ENCODE assay signal across 2 cellular contexts in the genomic region with DNA sequence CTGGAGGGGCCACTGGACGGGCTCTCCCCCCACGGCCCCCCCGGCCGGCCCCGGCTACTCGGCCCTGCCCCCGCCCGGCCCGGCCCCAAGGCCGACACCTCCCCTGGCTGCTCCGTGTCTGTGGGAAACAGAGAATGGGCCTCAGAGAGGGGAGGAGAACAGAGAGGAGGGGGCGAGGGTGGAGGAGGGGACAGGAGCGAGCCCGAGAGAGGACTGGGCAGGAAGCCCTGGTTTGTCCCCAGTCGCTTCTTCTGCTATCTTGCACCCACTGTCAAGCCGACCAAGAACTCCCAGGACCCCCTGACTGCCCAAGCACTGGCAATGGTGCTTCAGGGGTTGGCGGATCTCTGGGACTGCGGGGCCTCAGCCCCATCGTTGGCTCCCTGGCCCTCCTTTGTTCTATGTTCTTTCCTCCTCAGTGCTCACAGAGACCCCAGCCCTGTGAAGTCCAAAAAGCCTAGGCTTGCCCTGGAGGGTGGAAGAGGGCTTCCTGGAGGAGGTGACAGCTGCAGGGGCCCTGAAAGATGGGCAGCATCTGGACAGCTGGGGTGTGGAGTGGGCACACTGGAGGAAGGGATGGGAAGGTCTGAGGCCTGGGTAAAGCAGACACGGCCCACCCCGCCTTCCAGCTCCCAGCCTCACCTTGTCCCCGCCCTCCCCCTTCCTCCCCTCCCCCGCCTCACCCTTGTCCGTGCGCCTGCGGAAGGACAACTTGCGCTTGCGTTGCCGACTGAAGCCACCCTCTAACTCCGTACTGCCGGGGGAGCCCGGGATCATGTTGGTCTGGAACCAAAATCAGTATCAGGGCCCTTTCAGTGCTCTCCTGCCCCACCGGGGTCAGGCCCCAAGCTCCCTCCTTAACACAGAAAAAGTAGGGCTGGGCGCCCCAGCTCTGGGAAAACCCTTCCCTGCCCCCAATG.
TF ChIP-seq lines count a peak whose summit lies in the region.

No MANE protein-coding gene starts in this region.

TF ChIP-seq in GM23338, 12 proteins besides CTCF, POLR2A, EP300 and RAD21:
- TF ChIP-seq JUNB (IDR thresholded peaks at IDR 0.05; ENCODE audit: unreplicated experiment) (no peak), STAT1 (IDR thresholded peaks at IDR 0.05; ENCODE audit: unreplicated experiment) (no peak), CREB1 (CRISPR knock-in tag; IDR thresholded peaks at IDR 0.05; ENCODE audit: low read depth) (no peak), NANOG (IDR thresholded peaks at IDR 0.05; ENCODE audit: borderline replicate concordance) (no peak), ZNF114 (CRISPR knock-in tag; IDR thresholded peaks at IDR 0.05) (no peak), ZNF331 (CRISPR knock-in tag; IDR thresholded peaks at IDR 0.05; ENCODE audit: low read depth) (no peak), REST (IDR thresholded peaks at IDR 0.05; ENCODE audit: unreplicated experiment) (no peak)
- TF ChIP-seq, protein P1, sequence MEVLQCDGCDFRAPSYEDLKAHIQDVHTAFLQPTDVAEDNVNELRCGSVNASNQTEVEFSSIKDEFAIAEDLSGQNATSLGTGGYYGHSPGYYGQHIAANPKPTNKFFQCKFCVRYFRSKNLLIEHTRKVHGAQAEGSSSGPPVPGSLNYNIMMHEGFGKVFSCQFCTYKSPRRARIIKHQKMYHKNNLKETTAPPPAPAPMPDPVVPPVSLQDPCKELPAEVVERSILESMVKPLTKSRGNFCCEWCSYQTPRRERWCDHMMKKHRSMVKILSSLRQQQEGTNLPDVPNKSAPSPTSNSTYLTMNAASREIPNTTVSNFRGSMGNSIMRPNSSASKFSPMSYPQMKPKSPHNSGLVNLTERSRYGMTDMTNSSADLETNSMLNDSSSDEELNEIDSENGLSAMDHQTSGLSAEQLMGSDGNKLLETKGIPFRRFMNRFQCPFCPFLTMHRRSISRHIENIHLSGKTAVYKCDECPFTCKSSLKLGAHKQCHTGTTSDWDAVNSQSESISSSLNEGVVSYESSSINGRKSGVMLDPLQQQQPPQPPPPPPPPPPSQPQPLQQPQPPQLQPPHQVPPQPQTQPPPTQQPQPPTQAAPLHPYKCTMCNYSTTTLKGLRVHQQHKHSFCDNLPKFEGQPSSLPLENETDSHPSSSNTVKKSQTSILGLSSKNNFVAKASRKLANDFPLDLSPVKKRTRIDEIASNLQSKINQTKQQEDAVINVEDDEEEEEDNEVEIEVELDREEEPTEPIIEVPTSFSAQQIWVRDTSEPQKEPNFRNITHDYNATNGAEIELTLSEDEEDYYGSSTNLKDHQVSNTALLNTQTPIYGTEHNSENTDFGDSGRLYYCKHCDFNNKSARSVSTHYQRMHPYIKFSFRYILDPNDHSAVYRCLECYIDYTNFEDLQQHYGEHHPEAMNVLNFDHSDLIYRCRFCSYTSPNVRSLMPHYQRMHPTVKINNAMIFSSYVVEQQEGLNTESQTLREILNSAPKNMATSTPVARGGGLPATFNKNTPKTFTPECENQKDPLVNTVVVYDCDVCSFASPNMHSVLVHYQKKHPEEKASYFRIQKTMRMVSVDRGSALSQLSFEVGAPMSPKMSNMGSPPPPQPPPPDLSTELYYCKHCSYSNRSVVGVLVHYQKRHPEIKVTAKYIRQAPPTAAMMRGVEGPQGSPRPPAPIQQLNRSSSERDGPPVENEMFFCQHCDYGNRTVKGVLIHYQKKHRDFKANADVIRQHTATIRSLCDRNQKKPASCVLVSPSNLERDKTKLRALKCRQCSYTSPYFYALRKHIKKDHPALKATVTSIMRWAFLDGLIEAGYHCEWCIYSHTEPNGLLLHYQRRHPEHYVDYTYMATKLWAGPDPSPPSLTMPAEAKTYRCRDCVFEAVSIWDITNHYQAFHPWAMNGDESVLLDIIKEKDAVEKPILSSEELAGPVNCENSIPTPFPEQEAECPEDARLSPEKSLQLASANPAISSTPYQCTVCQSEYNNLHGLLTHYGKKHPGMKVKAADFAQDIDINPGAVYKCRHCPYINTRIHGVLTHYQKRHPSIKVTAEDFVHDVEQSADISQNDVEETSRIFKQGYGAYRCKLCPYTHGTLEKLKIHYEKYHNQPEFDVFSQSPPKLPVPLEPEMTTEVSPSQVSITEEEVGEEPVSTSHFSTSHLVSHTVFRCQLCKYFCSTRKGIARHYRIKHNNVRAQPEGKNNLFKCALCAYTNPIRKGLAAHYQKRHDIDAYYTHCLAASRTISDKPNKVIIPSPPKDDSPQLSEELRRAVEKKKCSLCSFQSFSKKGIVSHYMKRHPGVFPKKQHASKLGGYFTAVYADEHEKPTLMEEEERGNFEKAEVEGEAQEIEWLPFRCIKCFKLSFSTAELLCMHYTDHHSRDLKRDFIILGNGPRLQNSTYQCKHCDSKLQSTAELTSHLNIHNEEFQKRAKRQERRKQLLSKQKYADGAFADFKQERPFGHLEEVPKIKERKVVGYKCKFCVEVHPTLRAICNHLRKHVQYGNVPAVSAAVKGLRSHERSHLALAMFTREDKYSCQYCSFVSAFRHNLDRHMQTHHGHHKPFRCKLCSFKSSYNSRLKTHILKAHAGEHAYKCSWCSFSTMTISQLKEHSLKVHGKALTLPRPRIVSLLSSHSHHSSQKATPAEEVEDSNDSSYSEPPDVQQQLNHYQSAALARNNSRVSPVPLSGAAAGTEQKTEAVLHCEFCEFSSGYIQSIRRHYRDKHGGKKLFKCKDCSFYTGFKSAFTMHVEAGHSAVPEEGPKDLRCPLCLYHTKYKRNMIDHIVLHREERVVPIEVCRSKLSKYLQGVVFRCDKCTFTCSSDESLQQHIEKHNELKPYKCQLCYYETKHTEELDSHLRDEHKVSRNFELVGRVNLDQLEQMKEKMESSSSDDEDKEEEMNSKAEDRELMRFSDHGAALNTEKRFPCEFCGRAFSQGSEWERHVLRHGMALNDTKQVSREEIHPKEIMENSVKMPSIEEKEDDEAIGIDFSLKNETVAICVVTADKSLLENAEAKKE (CRISPR knock-in tag; IDR thresholded peaks at IDR 0.05), result no peak

TF ChIP-seq in IMR-90, 13 proteins besides CTCF, POLR2A, EP300 and RAD21:
- TF ChIP-seq USF2 (IDR thresholded peaks at IDR 0.05; ENCODE audit: low read depth, low read length), result no peak
- no peak for TF ChIP-seq NFE2L2 (IDR thresholded peaks at IDR 0.05; ENCODE audit: low read depth, low read length)
- TF ChIP-seq CEBPB (IDR thresholded peaks at IDR 0.05; ENCODE audit: low read depth, low read length), result no peak
- TF ChIP-seq MAZ (IDR thresholded peaks at IDR 0.05; ENCODE audit: borderline replicate concordance, low read depth, low read length), result no peak
- no peak for TF ChIP-seq RFX5 (IDR thresholded peaks at IDR 0.05; ENCODE audit: low read depth, low read length)
- no peak for TF ChIP-seq MXI1 (IDR thresholded peaks at IDR 0.05; ENCODE audit: borderline replicate concordance, low read depth, low read length)
- TF ChIP-seq, protein P2, sequence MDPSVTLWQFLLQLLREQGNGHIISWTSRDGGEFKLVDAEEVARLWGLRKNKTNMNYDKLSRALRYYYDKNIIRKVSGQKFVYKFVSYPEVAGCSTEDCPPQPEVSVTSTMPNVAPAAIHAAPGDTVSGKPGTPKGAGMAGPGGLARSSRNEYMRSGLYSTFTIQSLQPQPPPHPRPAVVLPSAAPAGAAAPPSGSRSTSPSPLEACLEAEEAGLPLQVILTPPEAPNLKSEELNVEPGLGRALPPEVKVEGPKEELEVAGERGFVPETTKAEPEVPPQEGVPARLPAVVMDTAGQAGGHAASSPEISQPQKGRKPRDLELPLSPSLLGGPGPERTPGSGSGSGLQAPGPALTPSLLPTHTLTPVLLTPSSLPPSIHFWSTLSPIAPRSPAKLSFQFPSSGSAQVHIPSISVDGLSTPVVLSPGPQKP (IDR thresholded peaks at IDR 0.05; ENCODE audit: borderline replicate concordance, low read depth, low read length), result no peak
- TF ChIP-seq BHLHE40 (IDR thresholded peaks at IDR 0.05; ENCODE audit: low read depth, low read length), result no peak
- no peak for TF ChIP-seq CHD1 (IDR thresholded peaks at IDR 0.05; ENCODE audit: low read depth, low read length)
- no peak for TF ChIP-seq MAFK (IDR thresholded peaks at IDR 0.05; ENCODE audit: low read depth, low read length)
- no peak for TF ChIP-seq SMC3 (IDR thresholded peaks at IDR 0.05; ENCODE audit: low read depth, low read length)
- TF ChIP-seq RCOR1 (IDR thresholded peaks at IDR 0.05; ENCODE audit: insufficient replicate concordance, low read length), result no peak
- no peak for TF ChIP-seq FOS (IDR thresholded peaks at IDR 0.05; ENCODE audit: low read depth, low read length)
